ENCODE assay signal across 19 cellular contexts in the genomic region with DNA sequence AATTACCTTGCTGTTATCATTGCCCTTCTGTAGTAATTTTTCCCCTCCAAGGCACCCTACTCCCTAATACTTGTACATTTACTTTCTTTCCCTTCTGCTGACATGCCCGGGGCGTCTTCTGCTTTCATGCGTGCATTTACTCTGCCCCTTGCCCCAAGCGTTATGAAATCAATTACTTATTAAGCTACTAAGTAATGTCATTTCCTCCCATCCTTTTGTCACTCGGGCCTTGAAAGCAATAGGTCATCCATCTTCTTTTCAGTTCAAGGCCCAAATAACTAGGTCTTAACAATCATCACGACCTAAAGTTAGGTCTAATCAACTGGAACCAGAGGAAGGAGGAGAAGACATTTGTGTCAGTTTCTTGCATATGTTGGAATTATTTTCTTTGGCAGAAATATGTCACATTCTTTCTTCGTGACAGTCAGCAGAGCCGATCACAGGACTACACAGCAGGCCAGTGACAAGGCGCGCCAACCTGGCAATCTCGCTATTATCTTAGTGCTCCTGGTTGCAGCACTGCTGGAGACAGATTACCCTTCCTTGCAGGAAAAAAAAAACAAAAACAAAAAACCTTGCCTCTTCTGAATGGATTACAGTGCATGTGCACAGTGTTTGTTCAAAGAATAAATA.
DNase-seq lines count a peak whose midpoint lies in the region; TF ChIP-seq lines count a peak whose summit lies in the region.
"Had no signal": no experiment of that assay in that cellular context is flagged by ENCODE, and none has a peak within 500 bp of the region (broad histone marks: within the 10 kb centered on the region; RNA-seq: fewer than 3 reads in every experiment).

No MANE protein-coding gene starts in this region.

- H3K9me2 ChIP-seq in neural cell (ENCODE audit: insufficient read depth, low read length) = no peaks in the 10 kb centered on the region

- DNase-seq in GM03348 (ENCODE audit: low spot score) (peak; percentile 3), NCI-H2227 (lab: John Stamatoyannopoulos, UW; ENCODE audit: unreplicated experiment) (peak; percentile 82), hepatic stellate cell (ENCODE audit: low spot score) (peak; percentile 5), GM20000 (ENCODE audit: low spot score) (no peak), GF-D8 (lab: John Stamatoyannopoulos, UW) (no peak), Peyer's patch (no peak), amygdala (lab: John Stamatoyannopoulos, UW) (no peak)
- DNase-seq: activated CD8-positive, alpha-beta T cell treated with anti-CD3 and anti-CD28 coated beads for 36 hours; activated T-cell treated with anti-CD3 and anti-CD28 coated beads, Interleukin-2, amount 50 U/mL, for 72 hours; EL; left colon; NCI-H1930; NCI-H524 treated with DMSO at 0.1 percent for 48 hours; ovary; SIG-M5; stimulated activated CD4-positive, alpha-beta T cell treated with anti-CD3 and anti-CD28 coated beads, Interleukin-2, amount 100 ng/mL, for 24 hours; stimulated activated naive CD8-positive, alpha-beta T cell treated with anti-CD3 and anti-CD28 coated beads, Interleukin-15, amount 100 ng/mL, for 72 hours had no signal

- peak; percentile 89 for TF ChIP-seq EP300 in neural cell (conservative IDR thresholded peaks at IDR 0.05; ENCODE audit: poor library complexity, severe bottlenecking)

- H3K27ac ChIP-seq in neural cell (ENCODE audit: low read length) = peak overlapping the region; percentile 82
- H3K27ac ChIP-seq in Peyer's patch = peak overlapping the region in 2 of 4 donors; percentile 32 to 48
- H3K27ac ChIP-seq: coronary artery, ovary had no signal

- TF ChIP-seq RAD21 in neural cell (conservative IDR thresholded peaks at IDR 0.05) = no peak

- peak overlapping the region; percentile 42 for H3K4me2 ChIP-seq in neural cell (ENCODE audit: low read length)

- H2AFZ ChIP-seq in neural cell (ENCODE audit: low read depth, low read length) = no peak overlapping the region

- H3K4me3 ChIP-seq in neural cell (ENCODE audit: low read length) (peak overlapping the region; percentile 35), Peyer's patch (no peak overlapping the region)
- H3K4me3 ChIP-seq: coronary artery, ovary had no signal

- peak overlapping the region; percentile 27 for H3K9ac ChIP-seq in neural cell (ENCODE audit: low read length)

- peaks cover 4% of the 10 kb centered on the region for H3F3A ChIP-seq in neural cell (ENCODE audit: insufficient read depth, low read length, poor library complexity, severe bottlenecking)

- no peaks in the 10 kb centered on the region for H3K36me3 ChIP-seq in neural cell (ENCODE audit: insufficient read depth, low read length)
- H3K36me3 ChIP-seq in Peyer's patch = no peaks in the 10 kb centered on the region
- H3K36me3 ChIP-seq: ovary had no signal

- H3K79me2 ChIP-seq in neural cell (replicated peaks; ENCODE audit: insufficient read depth, low read length) = no peaks in the 10 kb centered on the region

- H3K9me3 ChIP-seq in neural cell (ENCODE audit: low read length) = no peaks in the 10 kb centered on the region
- no peaks in the 10 kb centered on the region for H3K9me3 ChIP-seq in Peyer's patch
- H3K9me3 ChIP-seq: ovary had no signal

- H3K27me3 ChIP-seq in neural cell (ENCODE audit: insufficient read depth, low read depth, low read length) = no peaks in the 10 kb centered on the region
- no peaks in the 10 kb centered on the region for H3K27me3 ChIP-seq in Peyer's patch
- H3K27me3 ChIP-seq: ovary had no signal

- TF ChIP-seq CTCF in neural cell (IDR thresholded peaks at IDR 0.05; ENCODE audit: poor library complexity, severe bottlenecking) (no peak), GM20000 (IDR thresholded peaks at IDR 0.05; ENCODE audit: extremely low read depth, missing control alignments) (no peak), Peyer's patch (IDR thresholded peaks at IDR 0.05) (no peak)

- H4K20me1 ChIP-seq in neural cell (ENCODE audit: insufficient read depth) = no peaks in the 10 kb centered on the region

- TF ChIP-seq POLR2A in Peyer's patch (IDR thresholded peaks at IDR 0.05) = no peak

- H3K4me1 ChIP-seq in Peyer's patch = no peaks in the 10 kb centered on the region

TF ChIP-seq in neural cell, 6 proteins besides CTCF, POLR2A, EP300 and RAD21:
- TF ChIP-seq POLR2AphosphoS5 (IDR thresholded peaks at IDR 0.05) (peak; percentile 62), MXI1 (conservative IDR thresholded peaks at IDR 0.05; ENCODE audit: poor library complexity, severe bottlenecking) (no peak)

Comparison
In these comparisons a context has a peak if more than half of its experiments do, and no peak if none do; other contexts are left out.
1. DNase-seq: peak in GM03348 (single experiment), NCI-H2227 (single experiment) and hepatic stellate cell (single experiment); none in GM20000 (single experiment), GF-D8 (single experiment), Peyer's patch (0 of 3) and amygdala (0 of 56).